In genomic region chr17:44178133-44178532, GRCh38 we compare ENCODE assay signal across 23 cellular contexts. TPM values are rescaled to one million over a fixed set of nuclear protein-coding genes. Genes with fewer than 3 reads are reported as not detected.
DNase-seq lines count a peak whose midpoint lies in the region; ATAC-seq, FAIRE-seq and TF ChIP-seq lines count a peak whose summit lies in the region.
"Had no signal": no experiment of that assay in that cellular context is flagged by ENCODE, and none has a peak within 500 bp of the region (broad histone marks: within the 10 kb centered on the region; RNA-seq: fewer than 3 reads in every experiment).

No MANE protein-coding gene starts in this region.

- FAIRE-seq in GM12878 (lab: Jason Lieb, UNC) = no peak

- CTCF ChIA-PET in GM12878 (lab: Yijun Ruan, JAX) (no interaction called here), Calu3 (lab: Charles Lee) (no interaction called here)

- no peak overlapping the region for H2BK5ac ChIP-seq in neuronal stem cell (ENCODE audit: low read length)

- SMC1A ChIA-PET in GM12878 (lab: Charles Lee; ENCODE audit: uncharacterized antibody, unreplicated experiment) = no interaction called here

- in situ Hi-C loops in GM12878 (cut with MboI) = no loop called here

- no peak overlapping the region for H2BK15ac ChIP-seq in neuronal stem cell (ENCODE audit: low read length)

- TF ChIP-seq EP300 in GM12878 (IDR thresholded peaks at IDR 0.05; ENCODE audit: borderline replicate concordance in 1 of 2, control insufficient read depth in 1 of 2, low read depth in 2 of 2, low read length in 2 of 2) = no peak

- H3K9ac ChIP-seq in GM12878 (ENCODE audit: control insufficient read depth, insufficient read depth, low read length) = no peak overlapping the region
- H3K9ac ChIP-seq in neuronal stem cell (ENCODE audit: low read depth, low read length, poor library complexity) = no peak overlapping the region

- no peak overlapping the region for H3K4ac ChIP-seq in neuronal stem cell (ENCODE audit: low read length)

- H3K9me3 ChIP-seq in GM12878 (replicated peaks; ENCODE audit: control insufficient read depth, insufficient read depth, low read length) (no peaks in the 10 kb centered on the region), neuronal stem cell (replicated peaks in 1 of 2; ENCODE audit: control insufficient read depth in 2 of 2, insufficient read depth in 1 of 2, low read depth in 1 of 2, low read length in 2 of 2) (peaks cover 3 to 6% of the 10 kb centered on the region in 2 donors)
- H3K9me3 ChIP-seq: BE2C, Caco-2 had no signal

- H3K36me3 Mint-ChIP-seq in GM23338 (ENCODE audit: low read depth) = peaks cover 48% of the 10 kb centered on the region
- peaks cover 49% of the 10 kb centered on the region for H3K36me3 Mint-ChIP-seq in stimulated activated effector memory CD8-positive, alpha-beta T cell treated with anti-CD3 and anti-CD28 coated beads, Interleukin-12 subunit alpha, Interleukin-12 subunit beta, amount 100 ng/mL, for 72 hours
- H3K36me3 Mint-ChIP-seq in Calu3 (ENCODE audit: insufficient read depth, unreplicated experiment) = peaks cover 44% of the 10 kb centered on the region

- intact Hi-C loops in GM12878 (cut with micrococcal nuclease; ENCODE audit: unreplicated experiment) (no loop called here), Calu3 (cut with micrococcal nuclease; ENCODE audit: unreplicated experiment) (no loop called here)

- H3K4me2 ChIP-seq in GM23338 (no peak overlapping the region), GM12878 (ENCODE audit: control insufficient read depth, insufficient read depth) (no peak overlapping the region), neuronal stem cell (ENCODE audit: insufficient read depth, low read length, poor library complexity, severe bottlenecking) (no peak overlapping the region)

- no peaks in the 10 kb centered on the region for H3K4me1 ChIP-seq in GM23338 (ENCODE audit: insufficient read depth)
- no peaks in the 10 kb centered on the region for H3K4me1 ChIP-seq in GM12878 (ENCODE audit: control insufficient read depth, insufficient read depth, low read length)
- H3K4me1 ChIP-seq in neuronal stem cell (ENCODE audit: control insufficient read depth in 2 of 2, insufficient read depth in 1 of 2, low read depth in 1 of 2, low read length in 2 of 2) = no peaks in the 10 kb centered on the region
- H3K4me1 ChIP-seq: Caco-2 had no signal

- no peaks in the 10 kb centered on the region for H3K9me2 ChIP-seq in GM23338 (ENCODE audit: insufficient read depth)

- H4K8ac ChIP-seq in neuronal stem cell (ENCODE audit: low read depth, low read length) = no peak overlapping the region

- no peak for ATAC-seq in GM23338
- ATAC-seq in GM12878 = no peak; the same call in 2 of the 3 replicates
- ATAC-seq in stimulated activated effector memory CD8-positive, alpha-beta T cell treated with anti-CD3 and anti-CD28 coated beads, Interleukin-12 subunit alpha, Interleukin-12 subunit beta, amount 100 ng/mL, for 72 hours = no peak
- ATAC-seq in GM21737 (IDR thresholded peaks at IDR 0.05; ENCODE audit: unreplicated experiment) = no peak
- no peak for ATAC-seq in HG03097 (IDR thresholded peaks at IDR 0.05; ENCODE audit: low FRiP score, unreplicated experiment)

- H4K20me1 ChIP-seq in GM23338 (replicated peaks; ENCODE audit: insufficient read depth) (peaks cover 14% of the 10 kb centered on the region), GM12878 (ENCODE audit: control insufficient read depth, insufficient read depth) (no peaks in the 10 kb centered on the region)

- no peak for DNase-seq in GM23338 (ENCODE audit: low spot score)
- no peak for DNase-seq in GM12878 (ENCODE audit: low read depth, low spot score)
- no peak for DNase-seq in neuronal stem cell (ENCODE audit: low spot score)
- DNase-seq in stimulated activated effector memory CD8-positive, alpha-beta T cell treated with anti-CD3 and anti-CD28 coated beads, Interleukin-12 subunit alpha, Interleukin-12 subunit beta, amount 100 ng/mL, for 72 hours (ENCODE audit: low spot score in 2 of 2) = no peak
- no peak for DNase-seq in Calu3
- no peak for DNase-seq in CD1c-positive myeloid dendritic cell (ENCODE audit: extremely low spot score)
- DNase-seq: BE2C; C1 segment of cervical spinal cord; Caco-2; CD4-positive, alpha-beta T cell; DMS153; DMS79; GF-D8; GOT3; H9; IMR-90; Karpas-422; KBM-7 had no signal

- BruUV-seq in GM12878 (replicated peaks; lab: Mats Ljungman, UMichigan) (no TSS peak), Calu3 (replicated peaks; lab: Mats Ljungman, UMichigan) (no TSS peak)

- WGBS in GM12878 (ENCODE audit: insufficient coverage, insufficient replicate concordance, low lambda C conversion rate, missing lambda C conversion rate) = 93% methylated on average over 14 of the region's 14 CpGs
- no CpG with 5 or more reads among the region's 14 CpGs for WGBS in neuronal stem cell (ENCODE audit: extremely low coverage in 2 of 2, insufficient read length in 2 of 2, insufficient replicate concordance in 1 of 2), 2 donors

- RAD21 ChIA-PET in GM12878 (lab: Charles Lee; ENCODE audit: unreplicated experiment) = no interaction called here

- POLR2A ChIA-PET in GM12878 (lab: Charles Lee) = no interaction called here

- H3K27me3 ChIP-seq in GM23338 (ENCODE audit: insufficient read depth) (no peaks in the 10 kb centered on the region), GM12878 (replicated peaks in 1 of 2; ENCODE audit: control insufficient read depth in 2 of 2, insufficient read depth in 2 of 2, low read length in 1 of 2) (no peaks in the 10 kb centered on the region), neuronal stem cell (ENCODE audit: control insufficient read depth in 3 of 3, insufficient read depth in 3 of 3, low read depth in 1 of 3, low read length in 3 of 3) (no peaks in the 10 kb centered on the region)
- H3K27me3 ChIP-seq: BE2C had no signal

- H4K91ac ChIP-seq in neuronal stem cell (ENCODE audit: low read depth, low read length, poor library complexity) = no peak overlapping the region

- peak overlapping the region; percentile 38 for H3K14ac ChIP-seq in neuronal stem cell (ENCODE audit: low read length)

- H2BK12ac ChIP-seq in neuronal stem cell (ENCODE audit: low read length) = no peak overlapping the region

- H2AK5ac ChIP-seq in neuronal stem cell (ENCODE audit: low read depth, low read length) = no peak overlapping the region

- TF ChIP-seq CTCF in GM23338 (conservative IDR thresholded peaks at IDR 0.05; ENCODE audit: low read depth in 2 of 2) = no peak
- no peak for TF ChIP-seq CTCF in GM12878 (IDR thresholded peaks at IDR 0.05 in 2 of 3, conservative IDR thresholded peaks at IDR 0.05 in 1 of 3; ENCODE audit: control insufficient read depth in 2 of 3, extremely low read depth in 1 of 3, insufficient read depth in 1 of 3, low read depth in 3 of 3, low read length in 3 of 3)
- no peak for TF ChIP-seq CTCF in Calu3 (IDR thresholded peaks at IDR 0.05; ENCODE audit: unreplicated experiment)

- H3K4me3 Mint-ChIP-seq in GM23338 = no peak overlapping the region
- no peak overlapping the region for H3K4me3 Mint-ChIP-seq in stimulated activated effector memory CD8-positive, alpha-beta T cell treated with anti-CD3 and anti-CD28 coated beads, Interleukin-12 subunit alpha, Interleukin-12 subunit beta, amount 100 ng/mL, for 72 hours
- no peak overlapping the region for H3K4me3 Mint-ChIP-seq in Calu3 (ENCODE audit: low read depth, unreplicated experiment)
- H3K4me3 Mint-ChIP-seq: CD4-positive, alpha-beta T cell; H9 had no signal

- H3K9me3 Mint-ChIP-seq in GM23338 = peaks cover 8% of the 10 kb centered on the region
- no peaks in the 10 kb centered on the region for H3K9me3 Mint-ChIP-seq in stimulated activated effector memory CD8-positive, alpha-beta T cell treated with anti-CD3 and anti-CD28 coated beads, Interleukin-12 subunit alpha, Interleukin-12 subunit beta, amount 100 ng/mL, for 72 hours
- H3K9me3 Mint-ChIP-seq in Calu3 (ENCODE audit: low read depth, unreplicated experiment) = no peaks in the 10 kb centered on the region
- H3K9me3 Mint-ChIP-seq: CD4-positive, alpha-beta T cell had no signal

- TF ChIP-seq RAD21 in GM12878 (IDR thresholded peaks at IDR 0.05; ENCODE audit: insufficient read depth, low read depth, low read length) = no peak

- H3K18ac ChIP-seq in neuronal stem cell (ENCODE audit: low read length) = peak overlapping the region; percentile 4

- no peaks in the 10 kb centered on the region for H3F3A ChIP-seq in GM23338 (replicated peaks; ENCODE audit: low read depth)

- H3K27ac ChIP-seq in GM23338 (ENCODE audit: low read depth) = 0 out of 2 replicates have a peak overlapping the region, but pooled peaks have one; percentile 32
- no peak overlapping the region for H3K27ac ChIP-seq in GM12878 (ENCODE audit: control insufficient read depth, insufficient read depth)
- H3K27ac ChIP-seq in neuronal stem cell (replicated peaks; ENCODE audit: low read length) = no peak overlapping the region
- H3K27ac ChIP-seq: HL-60 had no signal

- H3K4me3 ChIP-seq in GM23338 (no peak overlapping the region), GM12878 (no peak overlapping the region), neuronal stem cell (ENCODE audit: low read length in 2 of 2) (peak overlapping the region in 1 of 2 donors; percentile 21)

- H3K4me1 Mint-ChIP-seq in GM23338 (no peaks in the 10 kb centered on the region), Calu3 (ENCODE audit: low read depth, unreplicated experiment) (no peaks in the 10 kb centered on the region)
- H3K4me1 Mint-ChIP-seq in stimulated activated effector memory CD8-positive, alpha-beta T cell treated with anti-CD3 and anti-CD28 coated beads, Interleukin-12 subunit alpha, Interleukin-12 subunit beta, amount 100 ng/mL, for 72 hours = peaks cover 12% of the 10 kb centered on the region
- H3K4me1 Mint-ChIP-seq: H9 had no signal

- H3K27me3 Mint-ChIP-seq in GM23338 (ENCODE audit: insufficient read depth, low read depth, poor library complexity) (peaks cover 6% of the 10 kb centered on the region), Calu3 (ENCODE audit: unreplicated experiment) (no peaks in the 10 kb centered on the region)
- H3K27me3 Mint-ChIP-seq: CD4-positive, alpha-beta T cell had no signal

- H2AFZ ChIP-seq in GM23338 (no peak overlapping the region), GM12878 (ENCODE audit: control insufficient read depth, low read depth, low read length) (no peak overlapping the region), neuronal stem cell (ENCODE audit: low read length) (no peak overlapping the region)

- no peak overlapping the region for H3K27ac Mint-ChIP-seq in GM23338
- peak overlapping the region; percentile 50 for H3K27ac Mint-ChIP-seq in stimulated activated effector memory CD8-positive, alpha-beta T cell treated with anti-CD3 and anti-CD28 coated beads, Interleukin-12 subunit alpha, Interleukin-12 subunit beta, amount 100 ng/mL, for 72 hours
- H3K27ac Mint-ChIP-seq in Calu3 (ENCODE audit: unreplicated experiment) = no peak overlapping the region
- H3K27ac Mint-ChIP-seq: CD4-positive, alpha-beta T cell had no signal

- H3K79me1 ChIP-seq in neuronal stem cell (ENCODE audit: low read depth, low read length) = peaks cover 9% of the 10 kb centered on the region

- H3K79me2 ChIP-seq in GM23338 (replicated peaks; ENCODE audit: insufficient read depth) (peaks cover 10% of the 10 kb centered on the region; the same call in 1 of the 2 replicates), GM12878 (ENCODE audit: control insufficient read depth, insufficient read depth, low read length) (peaks cover 1% of the 10 kb centered on the region; the same call in 1 of the 2 replicates)

- H2BK120ac ChIP-seq in neuronal stem cell (ENCODE audit: low read depth, low read length) = no peak overlapping the region

- no peak overlapping the region for H3K23ac ChIP-seq in neuronal stem cell (ENCODE audit: low read depth, low read length, poor library complexity)

- H3K36me3 ChIP-seq in GM23338 (ENCODE audit: insufficient read depth) = peaks cover 9% of the 10 kb centered on the region; the same call in 1 of the 2 replicates
- peaks cover 4 to 7% of the 10 kb centered on the region in 2 experiments for H3K36me3 ChIP-seq in GM12878 (ENCODE audit: control insufficient read depth in 2 of 2, insufficient read depth in 2 of 2, low read length in 1 of 2)
- peaks cover 35 to 61% of the 10 kb centered on the region in 2 donors for H3K36me3 ChIP-seq in neuronal stem cell (replicated peaks in 1 of 2; ENCODE audit: control insufficient read depth in 2 of 2, insufficient read depth in 2 of 2, low read length in 2 of 2)

- peak; percentile 17; the same call in 1 of the 2 replicates for TF ChIP-seq POLR2A in GM12878 (IDR thresholded peaks at IDR 0.05; ENCODE audit: low read depth, low read length)

RNA-seq across cellular contexts. Expression of gene ASB16, which starts 7.6 kb away (rescaled TPM):
- not detected in 2 replicates for total RNA-seq in GM23338 (2014; rRNA removed; shearing (Covaris generic))
- polyA plus RNA-seq in GM23338 (2016; fragmentation: Nextera tagmentation; extraction: Ambion mirVana) (0.21 and 0.47 TPM in 2 replicates), GM12878 (2011; rRNA removed) (not detected in 2 replicates), GM12878 (2014; fragmentation: Illumina TruSeq; extraction: Trizol) (not detected in 2 replicates), GM12878 (2014; fragmentation: Nextera tagmentation; extraction: Ambion mirVana) (under 1 TPM in 1 of 2 experiments, not detected in 1; 0.07 TPM), GM12878 (2014; rRNA removed) (0.11 and 1.1 TPM in 2 replicates), GM12878 (2016; fragmentation: Nextera tagmentation; extraction: Ambion mirVana) (under 1 TPM; 0.44 to 0.56 TPM)
- total RNA-seq in GM12878 (2013; cell fraction: nucleolus; rRNA removed) = not detected in 2 replicates
- total RNA-seq in GM12878 (2014; rRNA removed) (not detected in 2 replicates), GM12878 (2014; rRNA removed; fragmentation: Illumina TruSeq; extraction: Trizol) (not detected in 2 replicates), GM12878 (2021) (0.19 and 0.23 TPM in 2 replicates), Calu3 (2022) (0.19 TPM in 1 of 2 replicates, not detected in the other)
- 0.56 TPM for polyA plus RNA-seq in GM12878 (2011; ENCODE audit: low read depth)
- 0.06 TPM in 1 of 2 replicates, not detected in the other for polyA plus RNA-seq in GM12878 (2011; cell fraction: cytosol; rRNA removed)
- polyA plus RNA-seq in GM12878 (2011; cell fraction: nucleus; rRNA removed) = 0.25 and 0.41 TPM in 2 replicates
- 0.90 and 1.5 TPM in 2 replicates for polyA plus RNA-seq in GM12878 (2012)
- polyA minus RNA-seq in GM12878 (2011; rRNA and poly(A)+ RNA removed) = not detected in 2 replicates
- polyA minus RNA-seq in GM12878 (2011; cell fraction: cytosol; rRNA and poly(A)+ RNA removed) = not detected in 2 replicates
- 0.29 TPM in 1 of 2 replicates, not detected in the other for polyA minus RNA-seq in GM12878 (2011; cell fraction: nucleus; rRNA and poly(A)+ RNA removed)
- polyA plus RNA-seq in neuronal stem cell (2013, experiment 1 of 2) = 0.13 TPM
- 0.07 TPM for polyA plus RNA-seq in neuronal stem cell (2013, experiment 2 of 2)
- total RNA-seq: A172, Caco-2, HT1080, IMR-90 had no signal

RNA-seq across cellular contexts. Expression of gene TMUB2, which starts 8.6 kb away (rescaled TPM):
- 15.9 and 20.8 TPM in 2 replicates for total RNA-seq in GM23338 (2014; rRNA removed; shearing (Covaris generic))
- polyA plus RNA-seq in GM23338 (2016; fragmentation: Nextera tagmentation; extraction: Ambion mirVana) (16.5 and 17.0 TPM in 2 replicates), GM12878 (2011; rRNA removed) (16.1 and 20.8 TPM in 2 replicates), GM12878 (2014; fragmentation: Illumina TruSeq; extraction: Trizol) (10.0 and 19.2 TPM in 2 replicates), GM12878 (2014; fragmentation: Nextera tagmentation; extraction: Ambion mirVana) (1 to 10 TPM; 4.3 to 5.9 TPM), GM12878 (2014; rRNA removed) (29.6 and 34.0 TPM in 2 replicates), GM12878 (2016; fragmentation: Nextera tagmentation; extraction: Ambion mirVana) (10 to 100 TPM; 21.0 to 21.3 TPM)
- 24.8 and 26.0 TPM in 2 replicates for total RNA-seq in GM12878 (2013; cell fraction: nucleolus; rRNA removed)
- total RNA-seq in GM12878 (2014; rRNA removed) (23.8 and 24.0 TPM in 2 replicates), GM12878 (2014; rRNA removed; fragmentation: Illumina TruSeq; extraction: Trizol) (10.3 and 10.6 TPM in 2 replicates), GM12878 (2021) (18.5 and 20.1 TPM in 2 replicates), Calu3 (2022) (56.0 and 58.8 TPM in 2 replicates)
- 16.3 TPM for polyA plus RNA-seq in GM12878 (2011; ENCODE audit: low read depth)
- polyA plus RNA-seq in GM12878 (2011; cell fraction: cytosol; rRNA removed) = 28.3 and 36.9 TPM in 2 replicates
- 147 and 181 TPM in 2 replicates for polyA plus RNA-seq in GM12878 (2011; cell fraction: nucleus; rRNA removed)
- 23.6 and 29.4 TPM in 2 replicates for polyA plus RNA-seq in GM12878 (2012)
- 10.5 and 15.0 TPM in 2 replicates for polyA minus RNA-seq in GM12878 (2011; rRNA and poly(A)+ RNA removed)
- 5.1 and 6.2 TPM in 2 replicates for polyA minus RNA-seq in GM12878 (2011; cell fraction: cytosol; rRNA and poly(A)+ RNA removed)
- polyA minus RNA-seq in GM12878 (2011; cell fraction: nucleus; rRNA and poly(A)+ RNA removed) = 12.0 and 17.9 TPM in 2 replicates
- 22.0 TPM for polyA plus RNA-seq in neuronal stem cell (2013, experiment 1 of 2)
- polyA plus RNA-seq in neuronal stem cell (2013, experiment 2 of 2) = 22.0 TPM

RNA-seq across cellular contexts. Expression of gene ATXN7L3, which starts 21.6 kb away (rescaled TPM):
- 79.3 and 95.0 TPM in 2 replicates for total RNA-seq in GM23338 (2014; rRNA removed; shearing (Covaris generic))
- polyA plus RNA-seq in GM23338 (2016; fragmentation: Nextera tagmentation; extraction: Ambion mirVana) = 20.3 and 20.6 TPM in 2 replicates
- 40.9 and 44.3 TPM in 2 replicates for total RNA-seq in GM12878 (2013; cell fraction: nucleolus; rRNA removed)
- 35.4 and 41.2 TPM in 2 replicates for total RNA-seq in GM12878 (2014; rRNA removed)
- total RNA-seq in GM12878 (2014; rRNA removed; fragmentation: Illumina TruSeq; extraction: Trizol) = 26.8 and 27.6 TPM in 2 replicates
- total RNA-seq in GM12878 (2021) = 75.5 and 78.7 TPM in 2 replicates
- polyA plus RNA-seq in GM12878 (2011; ENCODE audit: low read depth) = 13.0 TPM
- 36.1 and 41.3 TPM in 2 replicates for polyA plus RNA-seq in GM12878 (2011; rRNA removed)
- polyA plus RNA-seq in GM12878 (2011; cell fraction: cytosol; rRNA removed) = 42.6 TPM in 2 replicates
- polyA plus RNA-seq in GM12878 (2011; cell fraction: nucleus; rRNA removed) = 96.8 and 107 TPM in 2 replicates
- 24.0 and 30.1 TPM in 2 replicates for polyA plus RNA-seq in GM12878 (2012)
- polyA plus RNA-seq in GM12878 (2014; fragmentation: Illumina TruSeq; extraction: Trizol) = 27.7 and 37.9 TPM in 2 replicates
- 1 to 10 TPM in 1 of 2 experiments, under 1 TPM in 1; 0.71 to 2.3 TPM for polyA plus RNA-seq in GM12878 (2014; fragmentation: Nextera tagmentation; extraction: Ambion mirVana)
- polyA plus RNA-seq in GM12878 (2014; rRNA removed) = 44.8 and 48.6 TPM in 2 replicates
- polyA plus RNA-seq in GM12878 (2016; fragmentation: Nextera tagmentation; extraction: Ambion mirVana) = 1 to 10 TPM; 6.8 to 8.8 TPM
- polyA minus RNA-seq in GM12878 (2011; rRNA and poly(A)+ RNA removed) = 39.7 and 45.8 TPM in 2 replicates
- polyA minus RNA-seq in GM12878 (2011; cell fraction: cytosol; rRNA and poly(A)+ RNA removed) = 11.5 and 13.8 TPM in 2 replicates
- 30.8 and 60.6 TPM in 2 replicates for polyA minus RNA-seq in GM12878 (2011; cell fraction: nucleus; rRNA and poly(A)+ RNA removed)
- 45.0 TPM for polyA plus RNA-seq in neuronal stem cell (2013, experiment 1 of 2)
- polyA plus RNA-seq in neuronal stem cell (2013, experiment 2 of 2) = 44.5 TPM
- 93.1 and 112 TPM in 2 replicates for total RNA-seq in Calu3 (2022)

RNA-seq across cellular contexts. Expression of gene HROB, which starts 36.4 kb away (rescaled TPM):
- 17.0 and 19.0 TPM in 2 replicates for total RNA-seq in GM23338 (2014; rRNA removed; shearing (Covaris generic))
- polyA plus RNA-seq in GM23338 (2016; fragmentation: Nextera tagmentation; extraction: Ambion mirVana) = 9.3 TPM in 2 replicates
- 14.8 and 15.0 TPM in 2 replicates for total RNA-seq in GM12878 (2013; cell fraction: nucleolus; rRNA removed)
- total RNA-seq in GM12878 (2014; rRNA removed) = 9.2 and 12.4 TPM in 2 replicates
- total RNA-seq in GM12878 (2014; rRNA removed; fragmentation: Illumina TruSeq; extraction: Trizol) = 6.4 and 7.0 TPM in 2 replicates
- 12.3 and 14.4 TPM in 2 replicates for total RNA-seq in GM12878 (2021)
- polyA plus RNA-seq in GM12878 (2011; ENCODE audit: low read depth) = 6.5 TPM
- 5.9 and 9.9 TPM in 2 replicates for polyA plus RNA-seq in GM12878 (2011; rRNA removed)
- polyA plus RNA-seq in GM12878 (2011; cell fraction: cytosol; rRNA removed) = 16.5 and 17.3 TPM in 2 replicates
- polyA plus RNA-seq in GM12878 (2011; cell fraction: nucleus; rRNA removed) = 23.6 and 24.4 TPM in 2 replicates
- polyA plus RNA-seq in GM12878 (2012) = 7.1 and 8.6 TPM in 2 replicates
- polyA plus RNA-seq in GM12878 (2014; fragmentation: Illumina TruSeq; extraction: Trizol) = 9.4 and 9.9 TPM in 2 replicates
- polyA plus RNA-seq in GM12878 (2014; fragmentation: Nextera tagmentation; extraction: Ambion mirVana) = 1 to 10 TPM; 4.0 to 4.7 TPM
- 10.0 and 10.1 TPM in 2 replicates for polyA plus RNA-seq in GM12878 (2014; rRNA removed)
- 10 to 100 TPM; 17.6 to 20.4 TPM for polyA plus RNA-seq in GM12878 (2016; fragmentation: Nextera tagmentation; extraction: Ambion mirVana)
- 14.3 and 25.7 TPM in 2 replicates for polyA minus RNA-seq in GM12878 (2011; rRNA and poly(A)+ RNA removed)
- polyA minus RNA-seq in GM12878 (2011; cell fraction: cytosol; rRNA and poly(A)+ RNA removed) = 7.2 and 9.0 TPM in 2 replicates
- 6.3 and 12.2 TPM in 2 replicates for polyA minus RNA-seq in GM12878 (2011; cell fraction: nucleus; rRNA and poly(A)+ RNA removed)
- 7.6 TPM for polyA plus RNA-seq in neuronal stem cell (2013, experiment 1 of 2)
- polyA plus RNA-seq in neuronal stem cell (2013, experiment 2 of 2) = 7.8 TPM
- total RNA-seq in Calu3 (2022) = 24.4 and 24.8 TPM in 2 replicates

RNA-seq across cellular contexts. Expression of gene UBTF, which starts 41.3 kb away (rescaled TPM):
- 62.2 and 78.8 TPM in 2 replicates for total RNA-seq in GM23338 (2014; rRNA removed; shearing (Covaris generic))
- 27.0 and 29.9 TPM in 2 replicates for polyA plus RNA-seq in GM23338 (2016; fragmentation: Nextera tagmentation; extraction: Ambion mirVana)
- total RNA-seq in GM12878 (2013; cell fraction: nucleolus; rRNA removed) = 81.2 and 86.5 TPM in 2 replicates
- total RNA-seq in GM12878 (2014; rRNA removed) = 91.9 and 92.2 TPM in 2 replicates
- total RNA-seq in GM12878 (2014; rRNA removed; fragmentation: Illumina TruSeq; extraction: Trizol) = 71.8 and 80.6 TPM in 2 replicates
- 118 and 124 TPM in 2 replicates for total RNA-seq in GM12878 (2021)
- 26.0 TPM for polyA plus RNA-seq in GM12878 (2011; ENCODE audit: low read depth)
- polyA plus RNA-seq in GM12878 (2011; rRNA removed) = 28.5 and 32.9 TPM in 2 replicates
- 26.6 and 28.2 TPM in 2 replicates for polyA plus RNA-seq in GM12878 (2011; cell fraction: cytosol; rRNA removed)
- 60.3 and 110 TPM in 2 replicates for polyA plus RNA-seq in GM12878 (2011; cell fraction: nucleus; rRNA removed)
- 43.0 and 54.3 TPM in 2 replicates for polyA plus RNA-seq in GM12878 (2012)
- polyA plus RNA-seq in GM12878 (2014; fragmentation: Illumina TruSeq; extraction: Trizol) = 78.4 and 110 TPM in 2 replicates
- 1 to 10 TPM; 2.2 to 4.3 TPM for polyA plus RNA-seq in GM12878 (2014; fragmentation: Nextera tagmentation; extraction: Ambion mirVana)
- 79.5 and 89.3 TPM in 2 replicates for polyA plus RNA-seq in GM12878 (2014; rRNA removed)
- 10 to 100 TPM; 77.0 to 79.8 TPM for polyA plus RNA-seq in GM12878 (2016; fragmentation: Nextera tagmentation; extraction: Ambion mirVana)
- 22.5 and 30.8 TPM in 2 replicates for polyA minus RNA-seq in GM12878 (2011; rRNA and poly(A)+ RNA removed)
- polyA minus RNA-seq in GM12878 (2011; cell fraction: cytosol; rRNA and poly(A)+ RNA removed) = 12.6 and 18.1 TPM in 2 replicates
- 29.5 and 60.7 TPM in 2 replicates for polyA minus RNA-seq in GM12878 (2011; cell fraction: nucleus; rRNA and poly(A)+ RNA removed)
- 26.7 TPM for polyA plus RNA-seq in neuronal stem cell (2013, experiment 1 of 2)
- 27.4 TPM for polyA plus RNA-seq in neuronal stem cell (2013, experiment 2 of 2)
- total RNA-seq in Calu3 (2022) = 92.1 and 94.2 TPM in 2 replicates
